Comparison of ENCODE assay signal across 1 cellular context in the genomic region with DNA sequence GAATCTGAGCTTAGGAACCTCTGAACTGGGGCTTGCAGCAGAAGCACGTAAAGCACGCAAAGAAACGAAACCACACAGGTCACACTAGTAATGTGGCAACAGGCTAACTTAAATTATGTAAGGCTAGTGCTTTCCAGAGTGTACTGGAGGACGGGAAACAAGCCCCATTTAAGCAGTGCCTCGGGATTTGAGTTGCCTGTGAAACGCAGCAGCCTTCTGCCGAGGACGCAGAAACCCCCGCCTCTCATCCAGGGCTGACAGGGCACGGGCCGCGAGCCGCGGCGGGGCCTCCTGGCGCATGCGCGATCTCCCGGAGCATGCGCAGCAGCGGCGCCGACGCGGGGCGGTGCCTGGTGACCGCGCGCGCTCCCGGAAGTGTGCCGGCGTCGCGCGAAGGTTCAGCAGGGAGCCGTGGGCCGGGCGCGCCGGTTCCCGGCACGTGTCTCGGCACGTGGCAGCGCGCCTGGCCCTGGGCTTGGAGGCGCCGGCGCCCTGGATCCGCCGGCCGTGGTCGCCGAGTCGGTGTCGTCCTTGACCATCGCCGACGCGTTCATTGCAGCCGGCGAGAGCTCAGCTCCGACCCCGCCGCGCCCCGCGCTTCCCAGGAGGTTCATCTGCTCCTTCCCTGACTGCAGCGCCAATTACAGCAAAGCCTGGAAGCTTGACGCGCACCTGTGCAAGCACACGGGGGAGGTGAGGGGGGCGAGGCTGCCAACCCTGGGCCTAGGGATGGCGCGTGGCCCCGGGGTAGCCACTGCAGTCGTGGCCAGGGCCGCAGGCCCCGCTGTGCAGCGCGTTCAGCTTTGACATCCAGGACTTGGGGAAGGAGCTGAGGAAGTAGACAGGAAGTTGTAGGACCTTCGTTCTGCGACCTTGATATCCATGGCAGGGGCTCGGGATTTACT.
TF ChIP-seq lines count a peak whose summit lies in the region.

A gene (plus strand): TSS at position 374 of the 905 bp plus-strand sequence.

TF ChIP-seq in WTC11, 78 proteins besides CTCF, POLR2A, EP300 and RAD21 (continued from another document and continues in another):
- peak; percentile 99 for TF ChIP-seq KAT7 (CRISPR knock-in tag; IDR thresholded peaks at IDR 0.05; ENCODE audit: borderline replicate concordance)
- TF ChIP-seq, protein P1, sequence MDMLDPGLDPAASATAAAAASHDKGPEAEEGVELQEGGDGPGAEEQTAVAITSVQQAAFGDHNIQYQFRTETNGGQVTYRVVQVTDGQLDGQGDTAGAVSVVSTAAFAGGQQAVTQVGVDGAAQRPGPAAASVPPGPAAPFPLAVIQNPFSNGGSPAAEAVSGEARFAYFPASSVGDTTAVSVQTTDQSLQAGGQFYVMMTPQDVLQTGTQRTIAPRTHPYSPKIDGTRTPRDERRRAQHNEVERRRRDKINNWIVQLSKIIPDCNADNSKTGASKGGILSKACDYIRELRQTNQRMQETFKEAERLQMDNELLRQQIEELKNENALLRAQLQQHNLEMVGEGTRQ (CRISPR knock-in tag; IDR thresholded peaks at IDR 0.05) = peak; percentile 81
- TF ChIP-seq, protein P2, sequence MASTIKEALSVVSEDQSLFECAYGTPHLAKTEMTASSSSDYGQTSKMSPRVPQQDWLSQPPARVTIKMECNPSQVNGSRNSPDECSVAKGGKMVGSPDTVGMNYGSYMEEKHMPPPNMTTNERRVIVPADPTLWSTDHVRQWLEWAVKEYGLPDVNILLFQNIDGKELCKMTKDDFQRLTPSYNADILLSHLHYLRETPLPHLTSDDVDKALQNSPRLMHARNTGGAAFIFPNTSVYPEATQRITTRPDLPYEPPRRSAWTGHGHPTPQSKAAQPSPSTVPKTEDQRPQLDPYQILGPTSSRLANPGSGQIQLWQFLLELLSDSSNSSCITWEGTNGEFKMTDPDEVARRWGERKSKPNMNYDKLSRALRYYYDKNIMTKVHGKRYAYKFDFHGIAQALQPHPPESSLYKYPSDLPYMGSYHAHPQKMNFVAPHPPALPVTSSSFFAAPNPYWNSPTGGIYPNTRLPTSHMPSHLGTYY (CRISPR knock-in tag; IDR thresholded peaks at IDR 0.05) = no peak
- no peak for TF ChIP-seq OVOL2 (CRISPR knock-in tag; IDR thresholded peaks at IDR 0.05; ENCODE audit: borderline replicate concordance)
- peak; percentile 61; the same call in 1 of the 2 replicates for TF ChIP-seq NR2C2 (CRISPR knock-in tag; IDR thresholded peaks at IDR 0.05)
- TF ChIP-seq, protein P3, sequence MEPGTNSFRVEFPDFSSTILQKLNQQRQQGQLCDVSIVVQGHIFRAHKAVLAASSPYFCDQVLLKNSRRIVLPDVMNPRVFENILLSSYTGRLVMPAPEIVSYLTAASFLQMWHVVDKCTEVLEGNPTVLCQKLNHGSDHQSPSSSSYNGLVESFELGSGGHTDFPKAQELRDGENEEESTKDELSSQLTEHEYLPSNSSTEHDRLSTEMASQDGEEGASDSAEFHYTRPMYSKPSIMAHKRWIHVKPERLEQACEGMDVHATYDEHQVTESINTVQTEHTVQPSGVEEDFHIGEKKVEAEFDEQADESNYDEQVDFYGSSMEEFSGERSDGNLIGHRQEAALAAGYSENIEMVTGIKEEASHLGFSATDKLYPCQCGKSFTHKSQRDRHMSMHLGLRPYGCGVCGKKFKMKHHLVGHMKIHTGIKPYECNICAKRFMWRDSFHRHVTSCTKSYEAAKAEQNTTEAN (CRISPR knock-in tag; IDR thresholded peaks at IDR 0.05) = peak; percentile 97
- TF ChIP-seq, protein P4, sequence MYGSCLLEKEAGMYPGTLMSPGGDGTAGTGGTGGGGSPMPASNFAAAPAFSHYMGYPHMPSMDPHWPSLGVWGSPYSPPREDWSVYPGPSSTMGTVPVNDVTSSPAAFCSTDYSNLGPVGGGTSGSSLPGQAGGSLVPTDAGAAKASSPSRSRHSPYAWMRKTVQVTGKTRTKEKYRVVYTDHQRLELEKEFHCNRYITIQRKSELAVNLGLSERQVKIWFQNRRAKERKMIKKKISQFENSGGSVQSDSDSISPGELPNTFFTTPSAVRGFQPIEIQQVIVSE (CRISPR knock-in tag; IDR thresholded peaks at IDR 0.05; ENCODE audit: borderline replicate concordance) = no peak
- TF ChIP-seq, protein P5, sequence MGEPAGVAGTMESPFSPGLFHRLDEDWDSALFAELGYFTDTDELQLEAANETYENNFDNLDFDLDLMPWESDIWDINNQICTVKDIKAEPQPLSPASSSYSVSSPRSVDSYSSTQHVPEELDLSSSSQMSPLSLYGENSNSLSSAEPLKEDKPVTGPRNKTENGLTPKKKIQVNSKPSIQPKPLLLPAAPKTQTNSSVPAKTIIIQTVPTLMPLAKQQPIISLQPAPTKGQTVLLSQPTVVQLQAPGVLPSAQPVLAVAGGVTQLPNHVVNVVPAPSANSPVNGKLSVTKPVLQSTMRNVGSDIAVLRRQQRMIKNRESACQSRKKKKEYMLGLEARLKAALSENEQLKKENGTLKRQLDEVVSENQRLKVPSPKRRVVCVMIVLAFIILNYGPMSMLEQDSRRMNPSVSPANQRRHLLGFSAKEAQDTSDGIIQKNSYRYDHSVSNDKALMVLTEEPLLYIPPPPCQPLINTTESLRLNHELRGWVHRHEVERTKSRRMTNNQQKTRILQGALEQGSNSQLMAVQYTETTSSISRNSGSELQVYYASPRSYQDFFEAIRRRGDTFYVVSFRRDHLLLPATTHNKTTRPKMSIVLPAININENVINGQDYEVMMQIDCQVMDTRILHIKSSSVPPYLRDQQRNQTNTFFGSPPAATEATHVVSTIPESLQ (CRISPR knock-in tag; IDR thresholded peaks at IDR 0.05) = no peak
- TF ChIP-seq JAZF1 (CRISPR knock-in tag; IDR thresholded peaks at IDR 0.05) = no peak
- TF ChIP-seq, protein P6, sequence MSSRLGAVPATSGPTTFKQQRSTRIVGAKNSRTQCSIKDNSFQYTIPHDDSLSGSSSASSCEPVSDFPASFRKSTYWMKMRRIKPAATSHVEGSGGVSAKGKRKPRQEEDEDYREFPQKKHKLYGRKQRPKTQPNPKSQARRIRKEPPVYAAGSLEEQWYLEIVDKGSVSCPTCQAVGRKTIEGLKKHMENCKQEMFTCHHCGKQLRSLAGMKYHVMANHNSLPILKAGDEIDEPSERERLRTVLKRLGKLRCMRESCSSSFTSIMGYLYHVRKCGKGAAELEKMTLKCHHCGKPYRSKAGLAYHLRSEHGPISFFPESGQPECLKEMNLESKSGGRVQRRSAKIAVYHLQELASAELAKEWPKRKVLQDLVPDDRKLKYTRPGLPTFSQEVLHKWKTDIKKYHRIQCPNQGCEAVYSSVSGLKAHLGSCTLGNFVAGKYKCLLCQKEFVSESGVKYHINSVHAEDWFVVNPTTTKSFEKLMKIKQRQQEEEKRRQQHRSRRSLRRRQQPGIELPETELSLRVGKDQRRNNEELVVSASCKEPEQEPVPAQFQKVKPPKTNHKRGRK (CRISPR knock-in tag; IDR thresholded peaks at IDR 0.05; ENCODE audit: borderline replicate concordance) = 0 out of 2 replicates have a peak, but pooled peaks have one; percentile 44
- TF ChIP-seq RORB (CRISPR knock-in tag; IDR thresholded peaks at IDR 0.05) = no peak
- 0 out of 2 replicates have a peak, but pooled peaks have one; percentile 63 for TF ChIP-seq NR1H2 (CRISPR knock-in tag; IDR thresholded peaks at IDR 0.05)
- TF ChIP-seq, protein P7, sequence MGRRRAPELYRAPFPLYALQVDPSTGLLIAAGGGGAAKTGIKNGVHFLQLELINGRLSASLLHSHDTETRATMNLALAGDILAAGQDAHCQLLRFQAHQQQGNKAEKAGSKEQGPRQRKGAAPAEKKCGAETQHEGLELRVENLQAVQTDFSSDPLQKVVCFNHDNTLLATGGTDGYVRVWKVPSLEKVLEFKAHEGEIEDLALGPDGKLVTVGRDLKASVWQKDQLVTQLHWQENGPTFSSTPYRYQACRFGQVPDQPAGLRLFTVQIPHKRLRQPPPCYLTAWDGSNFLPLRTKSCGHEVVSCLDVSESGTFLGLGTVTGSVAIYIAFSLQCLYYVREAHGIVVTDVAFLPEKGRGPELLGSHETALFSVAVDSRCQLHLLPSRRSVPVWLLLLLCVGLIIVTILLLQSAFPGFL (CRISPR knock-in tag; IDR thresholded peaks at IDR 0.05; ENCODE audit: borderline replicate concordance) = peak; percentile 88; the same call in 1 of the 2 replicates
- TF ChIP-seq FOXK1 (CRISPR knock-in tag; IDR thresholded peaks at IDR 0.05) = peak; percentile 95
- peak; percentile 80 for TF ChIP-seq CREB1 (CRISPR knock-in tag; IDR thresholded peaks at IDR 0.05)
- TF ChIP-seq ZNF138 (CRISPR knock-in tag; conservative IDR thresholded peaks at IDR 0.05) = 0 out of 2 replicates have a peak, but pooled peaks have one; percentile 80
- no peak for TF ChIP-seq PRRX2 (CRISPR knock-in tag; IDR thresholded peaks at IDR 0.05)
- TF ChIP-seq HMGA2 (CRISPR knock-in tag; IDR thresholded peaks at IDR 0.05) = no peak
- TF ChIP-seq, protein P8, sequence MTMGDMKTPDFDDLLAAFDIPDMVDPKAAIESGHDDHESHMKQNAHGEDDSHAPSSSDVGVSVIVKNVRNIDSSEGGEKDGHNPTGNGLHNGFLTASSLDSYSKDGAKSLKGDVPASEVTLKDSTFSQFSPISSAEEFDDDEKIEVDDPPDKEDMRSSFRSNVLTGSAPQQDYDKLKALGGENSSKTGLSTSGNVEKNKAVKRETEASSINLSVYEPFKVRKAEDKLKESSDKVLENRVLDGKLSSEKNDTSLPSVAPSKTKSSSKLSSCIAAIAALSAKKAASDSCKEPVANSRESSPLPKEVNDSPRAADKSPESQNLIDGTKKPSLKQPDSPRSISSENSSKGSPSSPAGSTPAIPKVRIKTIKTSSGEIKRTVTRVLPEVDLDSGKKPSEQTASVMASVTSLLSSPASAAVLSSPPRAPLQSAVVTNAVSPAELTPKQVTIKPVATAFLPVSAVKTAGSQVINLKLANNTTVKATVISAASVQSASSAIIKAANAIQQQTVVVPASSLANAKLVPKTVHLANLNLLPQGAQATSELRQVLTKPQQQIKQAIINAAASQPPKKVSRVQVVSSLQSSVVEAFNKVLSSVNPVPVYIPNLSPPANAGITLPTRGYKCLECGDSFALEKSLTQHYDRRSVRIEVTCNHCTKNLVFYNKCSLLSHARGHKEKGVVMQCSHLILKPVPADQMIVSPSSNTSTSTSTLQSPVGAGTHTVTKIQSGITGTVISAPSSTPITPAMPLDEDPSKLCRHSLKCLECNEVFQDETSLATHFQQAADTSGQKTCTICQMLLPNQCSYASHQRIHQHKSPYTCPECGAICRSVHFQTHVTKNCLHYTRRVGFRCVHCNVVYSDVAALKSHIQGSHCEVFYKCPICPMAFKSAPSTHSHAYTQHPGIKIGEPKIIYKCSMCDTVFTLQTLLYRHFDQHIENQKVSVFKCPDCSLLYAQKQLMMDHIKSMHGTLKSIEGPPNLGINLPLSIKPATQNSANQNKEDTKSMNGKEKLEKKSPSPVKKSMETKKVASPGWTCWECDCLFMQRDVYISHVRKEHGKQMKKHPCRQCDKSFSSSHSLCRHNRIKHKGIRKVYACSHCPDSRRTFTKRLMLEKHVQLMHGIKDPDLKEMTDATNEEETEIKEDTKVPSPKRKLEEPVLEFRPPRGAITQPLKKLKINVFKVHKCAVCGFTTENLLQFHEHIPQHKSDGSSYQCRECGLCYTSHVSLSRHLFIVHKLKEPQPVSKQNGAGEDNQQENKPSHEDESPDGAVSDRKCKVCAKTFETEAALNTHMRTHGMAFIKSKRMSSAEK (CRISPR knock-in tag; IDR thresholded peaks at IDR 0.05; ENCODE audit: borderline replicate concordance) = no peak
- peak; percentile 94 for TF ChIP-seq ZNF219 (CRISPR knock-in tag; IDR thresholded peaks at IDR 0.05; ENCODE audit: borderline replicate concordance)
- TF ChIP-seq ZNF263 (CRISPR knock-in tag; IDR thresholded peaks at IDR 0.05; ENCODE audit: low read depth) = peak; percentile 71; the same call in 1 of the 2 replicates
- no peak for TF ChIP-seq GRHL2 (CRISPR knock-in tag; IDR thresholded peaks at IDR 0.05; ENCODE audit: insufficient replicate concordance, severe bottlenecking)
- TF ChIP-seq FOXJ3 (CRISPR knock-in tag; IDR thresholded peaks at IDR 0.05; ENCODE audit: borderline replicate concordance) = peak; percentile 65; the same call in 1 of the 2 replicates
- TF ChIP-seq, protein P9, sequence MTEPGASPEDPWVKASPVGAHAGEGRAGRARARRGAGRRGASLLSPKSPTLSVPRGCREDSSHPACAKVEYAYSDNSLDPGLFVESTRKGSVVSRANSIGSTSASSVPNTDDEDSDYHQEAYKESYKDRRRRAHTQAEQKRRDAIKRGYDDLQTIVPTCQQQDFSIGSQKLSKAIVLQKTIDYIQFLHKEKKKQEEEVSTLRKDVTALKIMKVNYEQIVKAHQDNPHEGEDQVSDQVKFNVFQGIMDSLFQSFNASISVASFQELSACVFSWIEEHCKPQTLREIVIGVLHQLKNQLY (CRISPR knock-in tag; IDR thresholded peaks at IDR 0.05) = 0 out of 2 replicates have a peak, but pooled peaks have one; percentile 70
- TF ChIP-seq, protein P10, sequence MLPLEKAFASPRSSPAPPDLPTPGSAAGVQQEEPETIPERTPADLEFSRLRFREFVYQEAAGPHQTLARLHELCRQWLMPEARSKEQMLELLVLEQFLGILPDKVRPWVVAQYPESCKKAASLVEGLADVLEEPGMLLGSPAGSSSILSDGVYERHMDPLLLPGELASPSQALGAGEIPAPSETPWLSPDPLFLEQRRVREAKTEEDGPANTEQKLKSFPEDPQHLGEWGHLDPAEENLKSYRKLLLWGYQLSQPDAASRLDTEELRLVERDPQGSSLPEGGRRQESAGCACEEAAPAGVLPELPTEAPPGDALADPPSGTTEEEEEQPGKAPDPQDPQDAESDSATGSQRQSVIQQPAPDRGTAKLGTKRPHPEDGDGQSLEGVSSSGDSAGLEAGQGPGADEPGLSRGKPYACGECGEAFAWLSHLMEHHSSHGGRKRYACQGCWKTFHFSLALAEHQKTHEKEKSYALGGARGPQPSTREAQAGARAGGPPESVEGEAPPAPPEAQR (CRISPR knock-in tag; IDR thresholded peaks at IDR 0.05) = no peak
- TF ChIP-seq, protein P11, sequence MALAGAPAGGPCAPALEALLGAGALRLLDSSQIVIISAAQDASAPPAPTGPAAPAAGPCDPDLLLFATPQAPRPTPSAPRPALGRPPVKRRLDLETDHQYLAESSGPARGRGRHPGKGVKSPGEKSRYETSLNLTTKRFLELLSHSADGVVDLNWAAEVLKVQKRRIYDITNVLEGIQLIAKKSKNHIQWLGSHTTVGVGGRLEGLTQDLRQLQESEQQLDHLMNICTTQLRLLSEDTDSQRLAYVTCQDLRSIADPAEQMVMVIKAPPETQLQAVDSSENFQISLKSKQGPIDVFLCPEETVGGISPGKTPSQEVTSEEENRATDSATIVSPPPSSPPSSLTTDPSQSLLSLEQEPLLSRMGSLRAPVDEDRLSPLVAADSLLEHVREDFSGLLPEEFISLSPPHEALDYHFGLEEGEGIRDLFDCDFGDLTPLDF (CRISPR knock-in tag; IDR thresholded peaks at IDR 0.05) = peak; percentile 69
- peak; percentile 95 for TF ChIP-seq JUN (CRISPR knock-in tag; IDR thresholded peaks at IDR 0.05)
- TF ChIP-seq, protein P12, sequence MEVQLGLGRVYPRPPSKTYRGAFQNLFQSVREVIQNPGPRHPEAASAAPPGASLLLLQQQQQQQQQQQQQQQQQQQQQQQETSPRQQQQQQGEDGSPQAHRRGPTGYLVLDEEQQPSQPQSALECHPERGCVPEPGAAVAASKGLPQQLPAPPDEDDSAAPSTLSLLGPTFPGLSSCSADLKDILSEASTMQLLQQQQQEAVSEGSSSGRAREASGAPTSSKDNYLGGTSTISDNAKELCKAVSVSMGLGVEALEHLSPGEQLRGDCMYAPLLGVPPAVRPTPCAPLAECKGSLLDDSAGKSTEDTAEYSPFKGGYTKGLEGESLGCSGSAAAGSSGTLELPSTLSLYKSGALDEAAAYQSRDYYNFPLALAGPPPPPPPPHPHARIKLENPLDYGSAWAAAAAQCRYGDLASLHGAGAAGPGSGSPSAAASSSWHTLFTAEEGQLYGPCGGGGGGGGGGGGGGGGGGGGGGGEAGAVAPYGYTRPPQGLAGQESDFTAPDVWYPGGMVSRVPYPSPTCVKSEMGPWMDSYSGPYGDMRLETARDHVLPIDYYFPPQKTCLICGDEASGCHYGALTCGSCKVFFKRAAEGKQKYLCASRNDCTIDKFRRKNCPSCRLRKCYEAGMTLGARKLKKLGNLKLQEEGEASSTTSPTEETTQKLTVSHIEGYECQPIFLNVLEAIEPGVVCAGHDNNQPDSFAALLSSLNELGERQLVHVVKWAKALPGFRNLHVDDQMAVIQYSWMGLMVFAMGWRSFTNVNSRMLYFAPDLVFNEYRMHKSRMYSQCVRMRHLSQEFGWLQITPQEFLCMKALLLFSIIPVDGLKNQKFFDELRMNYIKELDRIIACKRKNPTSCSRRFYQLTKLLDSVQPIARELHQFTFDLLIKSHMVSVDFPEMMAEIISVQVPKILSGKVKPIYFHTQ (CRISPR knock-in tag; IDR thresholded peaks at IDR 0.05) = no peak
- TF ChIP-seq ZNF671 (CRISPR knock-in tag; IDR thresholded peaks at IDR 0.05) = no peak
